Comparison of ENCODE assay signal across 12 cellular contexts in genomic region chr5:132116909-132117621, GRCh38. TPM values are rescaled to one million over a fixed set of nuclear protein-coding genes. Genes with fewer than 3 reads are reported as not detected.
DNase-seq lines count a peak whose midpoint lies in the region; ATAC-seq, FAIRE-seq and TF ChIP-seq lines count a peak whose summit lies in the region.
"Not testable (repeated sequence)": the region's sequence is repeated elsewhere in the genome, so short reads cannot be mapped to it uniquely, and the experiment has no call there.
"Had no signal": no experiment of that assay in that cellular context is flagged by ENCODE, and none has a peak within 500 bp of the region (broad histone marks: within the 10 kb centered on the region; RNA-seq: fewer than 3 reads in every experiment).

No MANE protein-coding gene starts in this region.

- H3K9me3 ChIP-seq in T-helper 17 cell (ENCODE audit: control insufficient read depth, low read length, poor library complexity, severe bottlenecking); GM12878 (replicated peaks; ENCODE audit: control insufficient read depth, insufficient read depth, low read length); lower lobe of right lung: not testable (repeated sequence)

- TF ChIP-seq RAD21 in GM12878 (IDR thresholded peaks at IDR 0.05; ENCODE audit: insufficient read depth, low read depth, low read length), result not testable (repeated sequence)

- H3K27ac Mint-ChIP-seq in T-helper 17 cell; activated CD8-positive, alpha-beta T cell treated with anti-CD3 and anti-CD28 coated beads for 36 hours: not testable (repeated sequence)

- RAD21 ChIA-PET in GM12878 (lab: Charles Lee; ENCODE audit: unreplicated experiment), result not testable (repeated sequence)

- H3K4me1 ChIP-seq in GM12878 (ENCODE audit: control insufficient read depth, insufficient read depth, low read length); lower lobe of right lung: not testable (repeated sequence)

- H3K27ac ChIP-seq in GM12878 (ENCODE audit: control insufficient read depth, insufficient read depth); lower lobe of right lung: not testable (repeated sequence)

- not testable (repeated sequence) for H3K36me3 ChIP-seq in GM12878 (ENCODE audit: control insufficient read depth in 2 of 2, insufficient read depth in 2 of 2, low read length in 1 of 2); lower lobe of right lung

- not testable (repeated sequence) for H3K27me3 Mint-ChIP-seq in T-helper 17 cell; activated CD8-positive, alpha-beta T cell treated with anti-CD3 and anti-CD28 coated beads for 36 hours

- not testable (repeated sequence) for H3K79me2 ChIP-seq in GM12878 (ENCODE audit: control insufficient read depth, insufficient read depth, low read length)

- intact Hi-C loops in activated CD8-positive, alpha-beta T cell treated with anti-CD3 and anti-CD28 coated beads for 36 hours (cut with micrococcal nuclease); GM12878 (cut with micrococcal nuclease; ENCODE audit: unreplicated experiment); lower lobe of right lung (cut with DNase I): not testable (repeated sequence)

- peaks cover 11% of the 10 kb centered on the region for H3K9me3 Mint-ChIP-seq in activated CD8-positive, alpha-beta T cell treated with anti-CD3 and anti-CD28 coated beads for 36 hours

- H3K4me1 Mint-ChIP-seq in T-helper 17 cell, result peaks cover 19% of the 10 kb centered on the region
- H3K4me1 Mint-ChIP-seq in activated CD8-positive, alpha-beta T cell treated with anti-CD3 and anti-CD28 coated beads for 36 hours (ENCODE audit: low read depth), result peaks cover 39% of the 10 kb centered on the region

- CTCF ChIA-PET in activated CD8-positive, alpha-beta T cell treated with anti-CD3 and anti-CD28 coated beads for 36 hours (lab: Charles Lee), result interaction anchor here (1.0 kb wide), 1 partner anchor 17 kb away, joined by 3 read pairs; no protein-coding TSS in a partner anchor
- CTCF ChIA-PET in GM12878 (lab: Yijun Ruan, JAX), result interaction anchor here (0.8 to 0.9 kb wide), 2 partner anchors 17 to 45 kb away, joined by 3 read pairs; no protein-coding TSS in a partner anchor

- BruUV-seq in GM12878 (replicated peaks; lab: Mats Ljungman, UMichigan), result not testable (repeated sequence)

- SMC1A ChIA-PET in GM12878 (lab: Charles Lee; ENCODE audit: uncharacterized antibody, unreplicated experiment), result not testable (repeated sequence)

- H3K9ac ChIP-seq in GM12878 (ENCODE audit: control insufficient read depth, insufficient read depth, low read length), result not testable (repeated sequence)

- WGBS in GM12878 (ENCODE audit: insufficient coverage, insufficient replicate concordance, low lambda C conversion rate, missing lambda C conversion rate), result 25% methylated on average over 3 of the region's 3 CpGs

- POLR2A ChIA-PET in activated CD8-positive, alpha-beta T cell treated with anti-CD3 and anti-CD28 coated beads for 36 hours (lab: Charles Lee), result not testable (repeated sequence)
- POLR2A ChIA-PET in GM12878 (lab: Charles Lee), result interaction anchor here (1.4 kb wide), 1 partner anchor 12 kb away, joined by 4 read pairs; no protein-coding TSS in a partner anchor

- in situ Hi-C loops in GM12878 (cut with MboI), result not testable (repeated sequence)

- not testable (repeated sequence) for H3K36me3 Mint-ChIP-seq in T-helper 17 cell (ENCODE audit: low read depth)
- H3K36me3 Mint-ChIP-seq in activated CD8-positive, alpha-beta T cell treated with anti-CD3 and anti-CD28 coated beads for 36 hours (ENCODE audit: low read depth), result peaks cover 12% of the 10 kb centered on the region

- not testable (repeated sequence) for H2AFZ ChIP-seq in GM12878 (ENCODE audit: control insufficient read depth, low read depth, low read length)

- peak; percentile 73 for DNase-seq in DMS53 (lab: John Stamatoyannopoulos, UW)
- DNase-seq in Jurkat, Clone E6-1 (ENCODE audit: low read depth, low spot score), result peak; percentile 90
- peak; percentile 66 for DNase-seq in NCI-H69 (lab: John Stamatoyannopoulos, UW)
- DNase-seq in T-helper 17 cell; GM12878 (ENCODE audit: low read depth, low spot score): not testable (repeated sequence)
- DNase-seq in activated CD8-positive, alpha-beta T cell treated with anti-CD3 and anti-CD28 coated beads for 36 hours, result peak; percentile 56
- DNase-seq in lower lobe of right lung, result peak; percentile 60

- H3K27me3 ChIP-seq in GM12878 (replicated peaks in 1 of 2; ENCODE audit: control insufficient read depth in 2 of 2, insufficient read depth in 2 of 2, low read length in 1 of 2); lower lobe of right lung (ENCODE audit: low read depth): not testable (repeated sequence)

- not testable (repeated sequence) for H3K4me3 ChIP-seq in Jurkat, Clone E6-1 (ENCODE audit: low read length); GM12878; lower lobe of right lung

- peak overlapping the region; percentile 15 for H3K4me3 Mint-ChIP-seq in T-helper 17 cell
- not testable (repeated sequence) for H3K4me3 Mint-ChIP-seq in activated CD8-positive, alpha-beta T cell treated with anti-CD3 and anti-CD28 coated beads for 36 hours

- not testable (repeated sequence) for H3K4me2 ChIP-seq in GM12878 (ENCODE audit: control insufficient read depth, insufficient read depth)

- not testable (repeated sequence) for TF ChIP-seq EP300 in GM12878 (IDR thresholded peaks at IDR 0.05; ENCODE audit: borderline replicate concordance in 1 of 2, control insufficient read depth in 1 of 2, low read depth in 2 of 2, low read length in 2 of 2)

- not testable (repeated sequence) for H4K20me1 ChIP-seq in GM12878 (ENCODE audit: control insufficient read depth, insufficient read depth)

- ATAC-seq in T-helper 17 cell; activated CD8-positive, alpha-beta T cell treated with anti-CD3 and anti-CD28 coated beads for 36 hours; GM12878; lower lobe of right lung: not testable (repeated sequence)

- not testable (repeated sequence) for FAIRE-seq in GM12878 (lab: Jason Lieb, UNC)

- TF ChIP-seq POLR2A in GM12878 (IDR thresholded peaks at IDR 0.05; ENCODE audit: low read depth, low read length), result not testable (repeated sequence)

- TF ChIP-seq CTCF in activated CD8-positive, alpha-beta T cell treated with anti-CD3 and anti-CD28 coated beads for 36 hours (IDR thresholded peaks at IDR 0.05); GM12878 (IDR thresholded peaks at IDR 0.05 in 2 of 3, conservative IDR thresholded peaks at IDR 0.05 in 1 of 3; ENCODE audit: control insufficient read depth in 2 of 3, extremely low read depth in 1 of 3, insufficient read depth in 1 of 3, low read depth in 3 of 3, low read length in 3 of 3); lower lobe of right lung (IDR thresholded peaks at IDR 0.05): not testable (repeated sequence)

TF ChIP-seq in GM12878, 131 proteins besides CTCF, POLR2A, EP300 and RAD21:
- peak; percentile 75 for TF ChIP-seq YY1 (IDR thresholded peaks at IDR 0.05; ENCODE audit: low read depth, low read length)
- peak; percentile 22; the same call in 1 of the 2 replicates for TF ChIP-seq RUNX3 (IDR thresholded peaks at IDR 0.05; ENCODE audit: low read length)

RNA-seq across cellular contexts. Expression of gene CSF2, which starts 43.5 kb away (rescaled TPM):
- not detected for polyA plus RNA-seq in Jurkat, Clone E6-1 (2012; ENCODE audit: insufficient read depth, insufficient read length)
- total RNA-seq in T-helper 17 cell (not detected), GM12878 (2014; rRNA removed) (1.1 and 2.0 TPM in 2 replicates), GM12878 (2014; rRNA removed; fragmentation: Illumina TruSeq; extraction: Trizol) (0.81 and 0.83 TPM in 2 replicates), GM12878 (2021) (0.85 and 1.4 TPM in 2 replicates), lower lobe of right lung (3.9 TPM)
- total RNA-seq in activated CD8-positive, alpha-beta T cell treated with anti-CD3 and anti-CD28 coated beads for 36 hours, result 10 to 100 TPM; 61.5 to 64.1 TPM
- not detected in 2 replicates for total RNA-seq in GM12878 (2013; cell fraction: nucleolus; rRNA removed)
- not detected for polyA plus RNA-seq in GM12878 (2011; ENCODE audit: low read depth)
- polyA plus RNA-seq in GM12878 (2011; rRNA removed) (0.15 and 0.23 TPM in 2 replicates), GM12878 (2014; fragmentation: Illumina TruSeq; extraction: Trizol) (0.44 TPM in 1 of 2 replicates, not detected in the other), GM12878 (2014; fragmentation: Nextera tagmentation; extraction: Ambion mirVana) (under 1 TPM; 0.39 to 0.57 TPM), GM12878 (2014; rRNA removed) (1.1 and 2.0 TPM in 2 replicates), GM12878 (2016; fragmentation: Nextera tagmentation; extraction: Ambion mirVana) (not detected)
- 0.20 and 0.25 TPM in 2 replicates for polyA plus RNA-seq in GM12878 (2011; cell fraction: cytosol; rRNA removed)
- 0.26 TPM in 1 of 2 replicates, not detected in the other for polyA plus RNA-seq in GM12878 (2011; cell fraction: nucleus; rRNA removed)
- not detected in 2 replicates for polyA plus RNA-seq in GM12878 (2012)
- 0.41 TPM in 1 of 2 replicates, not detected in the other for polyA minus RNA-seq in GM12878 (2011; rRNA and poly(A)+ RNA removed)
- not detected in 2 replicates for polyA minus RNA-seq in GM12878 (2011; cell fraction: cytosol; rRNA and poly(A)+ RNA removed)
- not detected in 2 replicates for polyA minus RNA-seq in GM12878 (2011; cell fraction: nucleus; rRNA and poly(A)+ RNA removed)
- total RNA-seq: A673, IMR-90, PC-9, SJCRH30 had no signal

RNA-seq across cellular contexts. Expression of gene IL3, which starts 56.6 kb away (rescaled TPM):
- not detected for polyA plus RNA-seq in Jurkat, Clone E6-1 (2012; ENCODE audit: insufficient read depth, insufficient read length)
- total RNA-seq in T-helper 17 cell (not detected), GM12878 (2014; rRNA removed) (not detected in 2 replicates), GM12878 (2014; rRNA removed; fragmentation: Illumina TruSeq; extraction: Trizol) (not detected in 2 replicates), GM12878 (2021) (not detected in 2 replicates), lower lobe of right lung (not detected)
- total RNA-seq in activated CD8-positive, alpha-beta T cell treated with anti-CD3 and anti-CD28 coated beads for 36 hours, result under 1 TPM; 0.25 to 0.98 TPM
- total RNA-seq in GM12878 (2013; cell fraction: nucleolus; rRNA removed), result not detected in 2 replicates
- not detected for polyA plus RNA-seq in GM12878 (2011; ENCODE audit: low read depth)
- polyA plus RNA-seq in GM12878 (2011; rRNA removed) (not detected in 2 replicates), GM12878 (2014; fragmentation: Illumina TruSeq; extraction: Trizol) (not detected in 2 replicates), GM12878 (2014; fragmentation: Nextera tagmentation; extraction: Ambion mirVana) (not detected), GM12878 (2014; rRNA removed) (not detected in 2 replicates), GM12878 (2016; fragmentation: Nextera tagmentation; extraction: Ambion mirVana) (not detected)
- not detected in 2 replicates for polyA plus RNA-seq in GM12878 (2011; cell fraction: cytosol; rRNA removed)
- polyA plus RNA-seq in GM12878 (2011; cell fraction: nucleus; rRNA removed), result not detected in 2 replicates
- polyA plus RNA-seq in GM12878 (2012), result not detected in 2 replicates
- not detected in 2 replicates for polyA minus RNA-seq in GM12878 (2011; rRNA and poly(A)+ RNA removed)
- not detected in 2 replicates for polyA minus RNA-seq in GM12878 (2011; cell fraction: cytosol; rRNA and poly(A)+ RNA removed)
- polyA minus RNA-seq in GM12878 (2011; cell fraction: nucleus; rRNA and poly(A)+ RNA removed), result not detected in 2 replicates
- total RNA-seq: A673, Daoy, IMR-90, PC-9, SJCRH30 had no signal
- polyA plus RNA-seq: IMR-90 had no signal

Comparison
In these comparisons a context has a peak if more than half of its experiments do, and no peak if none do; other contexts are left out.
1. RNA of gene CSF2, which starts 43.5 kb away (total RNA-seq): 61.5 to 64.1 TPM in activated CD8-positive, alpha-beta T cell treated with anti-CD3 and anti-CD28 coated beads for 36 hours; 3.9 TPM in lower lobe of right lung (single experiment), 0.81 to 2.0 TPM in GM12878 and not detected in T-helper 17 cell; every median in the first group is over 10 times any median in the second.